1 cellular context compared by ENCODE assay signal in genomic region chr14:77145975-77146740, GRCh38.
TF ChIP-seq lines count a peak whose summit lies in the region.

No MANE protein-coding gene starts in this region.

TF ChIP-seq in SK-N-SH, 30 proteins besides CTCF, POLR2A, EP300 and RAD21 (continued from another document):
- TF ChIP-seq RXRA (IDR thresholded peaks at IDR 0.05; ENCODE audit: borderline replicate concordance, low read depth) (no peak), PBX3 (IDR thresholded peaks at IDR 0.05) (no peak), SMC3 (IDR thresholded peaks at IDR 0.05; ENCODE audit: low read depth, low read length) (no peak), FOSL2 (IDR thresholded peaks at IDR 0.05; ENCODE audit: borderline replicate concordance, low read depth) (no peak), GABPA (IDR thresholded peaks at IDR 0.05; ENCODE audit: low read depth) (no peak), MAX (IDR thresholded peaks at IDR 0.05; ENCODE audit: low read depth) (no peak), FOXJ3 (CRISPR knock-in tag; IDR thresholded peaks at IDR 0.05) (no peak), IRF3 (IDR thresholded peaks at IDR 0.05; ENCODE audit: low read depth, low read length) (no peak), NRF1 (IDR thresholded peaks at IDR 0.05; ENCODE audit: low read depth, low read length) (no peak)
